Comparison of ENCODE assay signal across 1 cellular context in the genomic region with DNA sequence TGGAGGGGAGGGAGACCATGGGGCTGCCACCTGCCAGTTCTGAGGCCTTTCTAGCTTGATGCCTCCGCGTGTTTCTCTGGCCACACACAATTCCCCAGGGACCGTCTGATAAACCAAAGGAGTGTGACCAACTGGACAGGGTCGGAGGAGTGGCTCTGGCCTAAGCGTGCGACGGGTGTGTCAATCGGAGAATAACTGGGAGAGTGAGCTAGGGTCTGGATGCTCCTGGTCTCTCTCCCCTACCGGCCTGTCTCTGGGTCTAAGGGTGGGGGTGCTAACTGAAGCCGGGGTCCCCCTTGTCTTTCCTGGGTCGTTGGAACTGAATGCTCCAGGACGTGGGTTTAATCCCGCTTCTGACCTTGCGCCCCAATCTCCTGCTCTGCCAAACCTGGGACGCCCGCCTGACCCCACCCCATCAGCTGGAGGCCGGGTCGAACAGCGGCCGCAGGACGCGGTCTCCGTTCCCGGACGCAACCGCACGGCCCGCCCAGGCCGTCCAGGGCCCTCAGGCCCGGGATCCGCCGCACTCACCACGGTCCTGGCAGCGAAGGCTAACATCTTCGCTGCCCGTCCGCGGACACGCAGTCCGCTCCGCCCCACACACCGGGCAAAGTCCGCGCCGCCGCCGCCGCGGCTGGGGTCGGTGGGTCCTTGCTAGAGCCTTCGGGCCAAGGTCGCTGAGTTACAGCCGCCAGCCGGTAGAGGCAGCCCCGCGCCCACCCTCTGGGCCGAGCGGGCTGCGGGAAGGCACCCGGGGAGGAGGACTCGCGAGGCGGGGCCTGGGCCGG.
TF ChIP-seq lines count a peak whose summit lies in the region.

No MANE protein-coding gene starts in this region.

TF ChIP-seq in GM12878, 131 proteins besides CTCF, POLR2A, EP300 and RAD21:
- TF ChIP-seq, protein P1, sequence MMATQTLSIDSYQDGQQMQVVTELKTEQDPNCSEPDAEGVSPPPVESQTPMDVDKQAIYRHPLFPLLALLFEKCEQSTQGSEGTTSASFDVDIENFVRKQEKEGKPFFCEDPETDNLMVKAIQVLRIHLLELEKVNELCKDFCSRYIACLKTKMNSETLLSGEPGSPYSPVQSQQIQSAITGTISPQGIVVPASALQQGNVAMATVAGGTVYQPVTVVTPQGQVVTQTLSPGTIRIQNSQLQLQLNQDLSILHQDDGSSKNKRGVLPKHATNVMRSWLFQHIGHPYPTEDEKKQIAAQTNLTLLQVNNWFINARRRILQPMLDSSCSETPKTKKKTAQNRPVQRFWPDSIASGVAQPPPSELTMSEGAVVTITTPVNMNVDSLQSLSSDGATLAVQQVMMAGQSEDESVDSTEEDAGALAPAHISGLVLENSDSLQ (IDR thresholded peaks at IDR 0.05): no peak
- TF ChIP-seq LARP7 (IDR thresholded peaks at IDR 0.05): peak; percentile 71
- 0 out of 2 replicates have a peak, but pooled peaks have one; percentile 3 for TF ChIP-seq RUNX3 (IDR thresholded peaks at IDR 0.05; ENCODE audit: low read length)
- TF ChIP-seq BHLHE40 (IDR thresholded peaks at IDR 0.05; ENCODE audit: borderline replicate concordance in 1 of 2, low read depth in 2 of 2, low read length in 1 of 2): no peak
- TF ChIP-seq, protein P2, sequence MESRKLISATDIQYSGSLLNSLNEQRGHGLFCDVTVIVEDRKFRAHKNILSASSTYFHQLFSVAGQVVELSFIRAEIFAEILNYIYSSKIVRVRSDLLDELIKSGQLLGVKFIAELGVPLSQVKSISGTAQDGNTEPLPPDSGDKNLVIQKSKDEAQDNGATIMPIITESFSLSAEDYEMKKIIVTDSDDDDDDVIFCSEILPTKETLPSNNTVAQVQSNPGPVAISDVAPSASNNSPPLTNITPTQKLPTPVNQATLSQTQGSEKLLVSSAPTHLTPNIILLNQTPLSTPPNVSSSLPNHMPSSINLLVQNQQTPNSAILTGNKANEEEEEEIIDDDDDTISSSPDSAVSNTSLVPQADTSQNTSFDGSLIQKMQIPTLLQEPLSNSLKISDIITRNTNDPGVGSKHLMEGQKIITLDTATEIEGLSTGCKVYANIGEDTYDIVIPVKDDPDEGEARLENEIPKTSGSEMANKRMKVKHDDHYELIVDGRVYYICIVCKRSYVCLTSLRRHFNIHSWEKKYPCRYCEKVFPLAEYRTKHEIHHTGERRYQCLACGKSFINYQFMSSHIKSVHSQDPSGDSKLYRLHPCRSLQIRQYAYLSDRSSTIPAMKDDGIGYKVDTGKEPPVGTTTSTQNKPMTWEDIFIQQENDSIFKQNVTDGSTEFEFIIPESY (IDR thresholded peaks at IDR 0.05): peak; percentile 67; the same call in 1 of the 2 replicates
- TF ChIP-seq, protein P3, sequence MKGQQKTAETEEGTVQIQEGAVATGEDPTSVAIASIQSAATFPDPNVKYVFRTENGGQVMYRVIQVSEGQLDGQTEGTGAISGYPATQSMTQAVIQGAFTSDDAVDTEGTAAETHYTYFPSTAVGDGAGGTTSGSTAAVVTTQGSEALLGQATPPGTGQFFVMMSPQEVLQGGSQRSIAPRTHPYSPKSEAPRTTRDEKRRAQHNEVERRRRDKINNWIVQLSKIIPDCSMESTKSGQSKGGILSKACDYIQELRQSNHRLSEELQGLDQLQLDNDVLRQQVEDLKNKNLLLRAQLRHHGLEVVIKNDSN (IDR thresholded peaks at IDR 0.05; ENCODE audit: borderline replicate concordance, extremely low read length, insufficient read depth, low read depth, low read length): no peak
- TF ChIP-seq BACH1 (IDR thresholded peaks at IDR 0.05; ENCODE audit: borderline replicate concordance): 0 out of 2 replicates have a peak, but pooled peaks have one; percentile 13
- TF ChIP-seq MEF2B (IDR thresholded peaks at IDR 0.05; ENCODE audit: partially characterized antibody, poor library complexity, severe bottlenecking): peak; percentile 74
- TF ChIP-seq ZNF274 (IDR thresholded peaks at IDR 0.05; ENCODE audit: insufficient read depth, insufficient read length): no peak
- TF ChIP-seq ASH2L (IDR thresholded peaks at IDR 0.05; ENCODE audit: borderline replicate concordance, low read depth): no peak
- TF ChIP-seq, protein P4, sequence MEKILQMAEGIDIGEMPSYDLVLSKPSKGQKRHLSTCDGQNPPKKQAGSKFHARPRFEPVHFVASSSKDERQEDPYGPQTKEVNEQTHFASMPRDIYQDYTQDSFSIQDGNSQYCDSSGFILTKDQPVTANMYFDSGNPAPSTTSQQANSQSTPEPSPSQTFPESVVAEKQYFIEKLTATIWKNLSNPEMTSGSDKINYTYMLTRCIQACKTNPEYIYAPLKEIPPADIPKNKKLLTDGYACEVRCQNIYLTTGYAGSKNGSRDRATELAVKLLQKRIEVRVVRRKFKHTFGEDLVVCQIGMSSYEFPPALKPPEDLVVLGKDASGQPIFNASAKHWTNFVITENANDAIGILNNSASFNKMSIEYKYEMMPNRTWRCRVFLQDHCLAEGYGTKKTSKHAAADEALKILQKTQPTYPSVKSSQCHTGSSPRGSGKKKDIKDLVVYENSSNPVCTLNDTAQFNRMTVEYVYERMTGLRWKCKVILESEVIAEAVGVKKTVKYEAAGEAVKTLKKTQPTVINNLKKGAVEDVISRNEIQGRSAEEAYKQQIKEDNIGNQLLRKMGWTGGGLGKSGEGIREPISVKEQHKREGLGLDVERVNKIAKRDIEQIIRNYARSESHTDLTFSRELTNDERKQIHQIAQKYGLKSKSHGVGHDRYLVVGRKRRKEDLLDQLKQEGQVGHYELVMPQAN (conservative IDR thresholded peaks at IDR 0.05): 0 out of 2 replicates have a peak, but pooled peaks have one; percentile 20
- TF ChIP-seq CBX3 (IDR thresholded peaks at IDR 0.05; ENCODE audit: borderline replicate concordance, low read depth): no peak
TF ChIP-seq in GM12878: peak in this region for 6.
